In the genomic region with DNA sequence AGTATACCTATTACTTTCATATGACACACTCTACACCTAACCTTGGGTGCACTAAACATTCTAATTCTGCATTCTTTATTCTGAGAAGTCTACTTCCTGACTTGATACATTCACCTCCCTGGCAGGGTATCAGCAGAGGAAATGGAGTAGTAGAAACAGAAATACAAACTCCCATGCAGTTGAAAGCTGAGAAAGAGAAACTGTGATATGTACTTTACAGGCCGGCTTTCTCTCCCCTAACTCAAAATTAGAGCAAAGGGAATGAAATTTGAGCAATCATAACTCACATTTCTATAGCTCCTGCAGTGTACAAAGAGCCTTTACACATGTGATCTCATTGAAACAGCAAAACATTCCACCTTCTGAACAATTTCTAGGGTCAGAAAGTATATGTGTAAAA, we compare ENCODE assay signal across 20 cellular contexts.
DNase-seq lines count a peak whose midpoint lies in the region; ATAC-seq and TF ChIP-seq lines count a peak whose summit lies in the region.
"Had no signal": no experiment of that assay in that cellular context is flagged by ENCODE, and none has a peak within 500 bp of the region (broad histone marks: within the 10 kb centered on the region; RNA-seq: fewer than 3 reads in every experiment).

No MANE protein-coding gene starts in this region.

- H2BK5ac ChIP-seq in mesenchymal stem cell (ENCODE audit: low read depth, low read length, poor library complexity, severe bottlenecking), result no peak overlapping the region

- no peak for DNase-seq in right atrium auricular region (ENCODE audit: low spot score)
- DNase-seq in cardiac septum (ENCODE audit: low spot score), result no peak
- DNase-seq in coronary artery (ENCODE audit: low spot score), result no peak
- DNase-seq in mesenchymal stem cell, result no peak
- DNase-seq in activated CD4-positive, alpha-beta T cell treated with anti-CD3 and anti-CD28 coated beads, Interleukin-2, amount 50 U/mL, for 48 hours, result no peak
- no peak for DNase-seq in AML-193 (lab: John Stamatoyannopoulos, UW)
- DNase-seq: ACHN; activated CD8-positive, alpha-beta T cell treated with anti-CD3 and anti-CD28 coated beads, Interleukin-2, amount 10 ng/mL, durations not matched to agents 7 days and 5 days; activated T-cell treated with anti-CD3 and anti-CD28 coated beads, Interleukin-2, amount 50 U/mL, for 72 hours; CD4-positive, alpha-beta T cell; DND-41; effector memory CD4-positive, alpha-beta T cell; naive B cell; NCI-H146; stimulated activated naive CD4-positive, alpha-beta T cell treated with Interleukin-2 at 50 U/mL for 16 hours; upper lobe of right lung had no signal

- no peak overlapping the region for H4K91ac ChIP-seq in mesenchymal stem cell (ENCODE audit: low read length)

- no peak overlapping the region for H3K4me2 ChIP-seq in mesenchymal stem cell (ENCODE audit: low read length, poor library complexity, severe bottlenecking)

- no peak overlapping the region for H2BK120ac ChIP-seq in mesenchymal stem cell (ENCODE audit: low read depth, low read length)

- ATAC-seq in HG03280 (IDR thresholded peaks at IDR 0.05; ENCODE audit: unreplicated experiment) (no peak), HG02610 (IDR thresholded peaks at IDR 0.05; ENCODE audit: unreplicated experiment) (no peak)
- ATAC-seq: activated CD8-positive, alpha-beta T cell treated with anti-CD3 and anti-CD28 coated beads, Interleukin-2, amount 10 ng/mL, durations not matched to agents 7 days and 5 days; activated T-cell treated with anti-CD3 and anti-CD28 coated beads, Interleukin-2, amount 50 U/mL, for 72 hours; HCT116; upper lobe of right lung had no signal

- H2BK12ac ChIP-seq in mesenchymal stem cell (ENCODE audit: low read length in 2 of 2), result no peak overlapping the region

- H3K18ac ChIP-seq in mesenchymal stem cell (ENCODE audit: low read depth in 1 of 2, low read length in 2 of 2), result no peak overlapping the region

- no peak overlapping the region for H3K4ac ChIP-seq in mesenchymal stem cell (ENCODE audit: low read depth in 1 of 2, low read length in 2 of 2)

- H3K27ac ChIP-seq in right atrium auricular region, result peak overlapping the region; percentile 38 to 60
- peak overlapping the region; percentile 61 to 80 for H3K27ac ChIP-seq in coronary artery
- peak overlapping the region; percentile 58 for H3K27ac ChIP-seq in mesenchymal stem cell (ENCODE audit: low read length, poor library complexity, severe bottlenecking)
- H3K27ac ChIP-seq: cardiac muscle cell, upper lobe of right lung had no signal

- H3K14ac ChIP-seq in mesenchymal stem cell (ENCODE audit: low read length in 2 of 2), result no peak overlapping the region

- no peak overlapping the region for H2AFZ ChIP-seq in mesenchymal stem cell (ENCODE audit: low read depth, low read length)

- no peak overlapping the region for H3K23ac ChIP-seq in mesenchymal stem cell (ENCODE audit: low read length in 2 of 2)

- no peak overlapping the region for H2BK15ac ChIP-seq in mesenchymal stem cell (ENCODE audit: low read depth, poor library complexity, severe bottlenecking)

- H3K4me1 ChIP-seq in right atrium auricular region, result peaks cover 0 to 31% of the 10 kb centered on the region in 2 donors
- peaks cover 13% of the 10 kb centered on the region for H3K4me1 ChIP-seq in mesenchymal stem cell (ENCODE audit: control insufficient read depth, insufficient read depth, low read depth, low read length)

- intact Hi-C loops in cardiac septum (cut with DNase I), result loop anchor here (10.0 kb wide), 2 partner anchors 132 to 1678 kb away; a partner anchor contains a TSS

- H3K36me3 ChIP-seq in right atrium auricular region, result no peaks in the 10 kb centered on the region
- H3K36me3 ChIP-seq in mesenchymal stem cell (ENCODE audit: control insufficient read depth in 1 of 2, insufficient read depth in 2 of 2, low read depth in 1 of 2, low read length in 2 of 2), result no peaks in the 10 kb centered on the region
- H3K36me3 ChIP-seq: cardiac muscle cell, upper lobe of right lung had no signal

- H3K4me3 ChIP-seq in right atrium auricular region, result no peak overlapping the region
- H3K4me3 ChIP-seq in coronary artery, result no peak overlapping the region
- no peak overlapping the region for H3K4me3 ChIP-seq in mesenchymal stem cell (ENCODE audit: insufficient read depth in 1 of 2, low read depth in 1 of 2, low read length in 2 of 2)
- H3K4me3 ChIP-seq: cardiac muscle cell, upper lobe of right lung had no signal

- H2AK5ac ChIP-seq in mesenchymal stem cell (ENCODE audit: low read length, severe bottlenecking), result no peak overlapping the region

- no peaks in the 10 kb centered on the region for H3K79me1 ChIP-seq in mesenchymal stem cell (replicated peaks; ENCODE audit: low read length, poor library complexity, severe bottlenecking)

- no peak overlapping the region for H4K8ac ChIP-seq in mesenchymal stem cell (ENCODE audit: low read length)

- 100% methylated on average over 1 of the region's 1 CpG for WGBS in mesenchymal stem cell

- peak overlapping the region; percentile 65 for H3K9ac ChIP-seq in mesenchymal stem cell (ENCODE audit: low read length)

- TF ChIP-seq CTCF in right atrium auricular region (IDR thresholded peaks at IDR 0.05) (no peak), coronary artery (IDR thresholded peaks at IDR 0.05) (no peak)

- no peaks in the 10 kb centered on the region for H3K27me3 ChIP-seq in right atrium auricular region
- no peaks in the 10 kb centered on the region for H3K27me3 ChIP-seq in mesenchymal stem cell (ENCODE audit: control insufficient read depth in 1 of 2, insufficient read depth in 1 of 2, low read length in 2 of 2)
- H3K27me3 ChIP-seq: cardiac muscle cell, upper lobe of right lung had no signal

- H3K9me3 ChIP-seq in right atrium auricular region, result no peaks in the 10 kb centered on the region
- no peaks in the 10 kb centered on the region for H3K9me3 ChIP-seq in mesenchymal stem cell (ENCODE audit: control insufficient read depth, low read length)
- H3K9me3 ChIP-seq: upper lobe of right lung had no signal
